Comparison of ENCODE assay signal across 10 cellular contexts in genomic region chr10:5449823-5450222, GRCh38. TPM values are rescaled to one million over a fixed set of nuclear protein-coding genes. Genes with fewer than 3 reads are reported as not detected.
DNase-seq lines count a peak whose midpoint lies in the region; ATAC-seq, FAIRE-seq and TF ChIP-seq lines count a peak whose summit lies in the region.
"Had no signal": no experiment of that assay in that cellular context is flagged by ENCODE, and none has a peak within 500 bp of the region (broad histone marks: within the 10 kb centered on the region; RNA-seq: fewer than 3 reads in every experiment).

No MANE protein-coding gene starts in this region.

- H3K79me2 ChIP-seq in GM23248 (ENCODE audit: insufficient read depth) = peaks cover 100% of the 10 kb centered on the region

- H3K4me1 ChIP-seq in GM23248 (ENCODE audit: insufficient read depth) (peaks cover 26% of the 10 kb centered on the region), right cardiac atrium (ENCODE audit: control insufficient read depth, insufficient read depth, low read length) (no peaks in the 10 kb centered on the region), sigmoid colon (peaks cover 0 to 56% (median 34%) of the 10 kb centered on the region in 4 donors)

- H3K27ac ChIP-seq in GM23248 = peak overlapping the region; percentile 74
- H3K27ac ChIP-seq in right cardiac atrium (ENCODE audit: low read length) = peak overlapping the region; percentile 54
- peak overlapping the region; percentile 79 to 84 (median 82) for H3K27ac ChIP-seq in sigmoid colon

- in situ Hi-C loops in GM23248 (cut with MboI) = no loop called here
- in situ Hi-C loops in astrocyte of the cerebellum (cut with HindIII; ENCODE audit: low sequenced_read_pairs) = loop anchor here (5.0 kb wide), 1 partner anchor 167 kb away; no protein-coding TSS in a partner anchor

- TF ChIP-seq EP300 in sigmoid colon (IDR thresholded peaks at IDR 0.05) = peak in 1 of 4 donors; percentile 59

- H3K27me3 ChIP-seq in GM23248 (replicated peaks; ENCODE audit: insufficient read depth) (no peaks in the 10 kb centered on the region), right cardiac atrium (ENCODE audit: control insufficient read depth, insufficient read depth) (no peaks in the 10 kb centered on the region), sigmoid colon (no peaks in the 10 kb centered on the region)

- H3K4me2 ChIP-seq in GM23248 (ENCODE audit: unreplicated experiment) = peak overlapping the region; percentile 96

- peak overlapping the region; percentile 90 for H3K9ac ChIP-seq in GM23248

- ATAC-seq in right cardiac atrium = peak; percentile 28 to 66
- ATAC-seq in T-helper 17 cell = no peak

- no peaks in the 10 kb centered on the region for H3K9me2 ChIP-seq in GM23248 (ENCODE audit: insufficient read depth)

- peaks cover 67% of the 10 kb centered on the region for H3F3A ChIP-seq in GM23248 (ENCODE audit: insufficient read depth)

- no peaks in the 10 kb centered on the region for H3K9me3 ChIP-seq in GM23248 (ENCODE audit: low read depth)
- no peaks in the 10 kb centered on the region for H3K9me3 ChIP-seq in right cardiac atrium (ENCODE audit: control insufficient read depth, low read length)
- no peaks in the 10 kb centered on the region for H3K9me3 ChIP-seq in sigmoid colon
- no peaks in the 10 kb centered on the region for H3K9me3 ChIP-seq in T-helper 17 cell (ENCODE audit: control insufficient read depth, low read length, poor library complexity, severe bottlenecking)

- intact Hi-C loops in right cardiac atrium (cut with DNase I) = loop anchor here in 1 of 4 donors (5.0 kb wide), 1 partner anchor 167 kb away; no protein-coding TSS in a partner anchor
- intact Hi-C loops in sigmoid colon (cut with DNase I) = loop anchor here (5.0 kb wide), 2 partner anchors 122 to 232 kb away; partner anchors contain the start of gene TASOR2

- no peaks in the 10 kb centered on the region for H4K20me1 ChIP-seq in GM23248 (ENCODE audit: insufficient read depth)

- peaks cover 13% of the 10 kb centered on the region for H3K4me1 Mint-ChIP-seq in T-helper 17 cell

- TF ChIP-seq CTCF in astrocyte of the cerebellum (IDR thresholded peaks at IDR 0.05; ENCODE audit: low read depth, low read length, missing control alignments) (peak; percentile 23), sigmoid colon (IDR thresholded peaks at IDR 0.05) (peak in 1 of 4 experiments; percentile 31)

- peak overlapping the region; percentile 79 for H3K4me3 ChIP-seq in GM23248
- peak overlapping the region; percentile 15 for H3K4me3 ChIP-seq in astrocyte of the cerebellum (ENCODE audit: low read depth, low read length)
- H3K4me3 ChIP-seq in right cardiac atrium (ENCODE audit: low read length) = peak overlapping the region; percentile 58
- H3K4me3 ChIP-seq in sigmoid colon = peak overlapping the region; percentile 53 to 63 (median 60)

- DNase-seq in GM23248 = peak; percentile 93
- DNase-seq in astrocyte of the cerebellum (ENCODE audit: low read depth) = no peak
- no peak for DNase-seq in right cardiac atrium
- no peak for DNase-seq in sigmoid colon
- no peak for DNase-seq in A172 (ENCODE audit: low spot score)
- DNase-seq in NCI-H2029 treated with DMSO at 0.1 percent for 48 hours (lab: John Stamatoyannopoulos, UW) = no peak
- DNase-seq in GM12892 (ENCODE audit: insufficient read length) = no peak
- no peak for DNase-seq in T-helper 17 cell
- DNase-seq: stimulated activated CD4-positive, alpha-beta T cell treated with anti-CD3 and anti-CD28 coated beads, Interleukin-1b, Interleukin-23, amount 100 ng/mL, for 48 hours had no signal

- 2% methylated on average over 8 of the region's 8 CpGs for WGBS in GM23248 (ENCODE audit: low coverage in 1 of 2, low lambda C conversion rate in 2 of 2, missing lambda C conversion rate in 2 of 2), 2 experiments
- WGBS in right cardiac atrium = 37% methylated on average over 8 of the region's 8 CpGs
- WGBS in sigmoid colon, 2 donors = 16 to 49% methylated on average over 8 of the region's 8 CpGs

- no peak for FAIRE-seq in GM12892 (lab: Jason Lieb, UNC)
- FAIRE-seq: GM18507 had no signal

- H2AFZ ChIP-seq in GM23248 = peak overlapping the region; percentile 4; the same call in 1 of the 2 replicates

- H3K27me3 Mint-ChIP-seq in T-helper 17 cell = no peaks in the 10 kb centered on the region

- H3K27ac Mint-ChIP-seq in T-helper 17 cell = no peak overlapping the region

- H3K4me3 Mint-ChIP-seq in T-helper 17 cell = no peak overlapping the region

- peaks cover 33% of the 10 kb centered on the region for H3K36me3 ChIP-seq in GM23248 (ENCODE audit: low read depth)
- peaks cover 7 to 26% (median 24%) of the 10 kb centered on the region in 4 donors for H3K36me3 ChIP-seq in sigmoid colon

- peaks cover 3% of the 10 kb centered on the region for H3K36me3 Mint-ChIP-seq in T-helper 17 cell (ENCODE audit: low read depth)

- TF ChIP-seq POLR2A in sigmoid colon (IDR thresholded peaks at IDR 0.05) (no peak), GM12892 (IDR thresholded peaks at IDR 0.05; ENCODE audit: low read depth, low read length) (no peak)

RNA-seq across cellular contexts. Expression of gene NET1, which starts 37.5 kb away (rescaled TPM):
- 40.2 and 42.9 TPM in 2 replicates for total RNA-seq in GM23248 (2014; rRNA removed; shearing (Covaris generic))
- 36.5 and 36.7 TPM in 2 replicates for polyA plus RNA-seq in GM23248 (2016; fragmentation: Nextera tagmentation; extraction: Ambion mirVana)
- 10 to 100 TPM; 16.2 to 26.6 (median 20.8) TPM for total RNA-seq in right cardiac atrium
- 6.7 TPM for polyA plus RNA-seq in right cardiac atrium
- 100 to 1,000 TPM; 108 to 209 (median 167) TPM for total RNA-seq in sigmoid colon
- 100 to 1,000 TPM in 2 of 3 donors, 10 to 100 TPM in 1; 75.3 to 333 (median 245) TPM for polyA plus RNA-seq in sigmoid colon
- total RNA-seq in A172 (2014; rRNA removed; shearing (Covaris generic)) = 40.8 and 52.1 TPM in 2 replicates
- 12.0 TPM for polyA plus RNA-seq in GM12892 (2012; ENCODE audit: missing spikeins)
- 10 to 100 TPM; 10.5 to 16.1 TPM for total RNA-seq in T-helper 17 cell

RNA-seq across cellular contexts. Expression of gene TUBAL3, which starts 45.2 kb away (rescaled TPM):
- not detected in 2 replicates for total RNA-seq in GM23248 (2014; rRNA removed; shearing (Covaris generic))
- polyA plus RNA-seq in GM23248 (2016; fragmentation: Nextera tagmentation; extraction: Ambion mirVana) = not detected in 2 replicates
- total RNA-seq in right cardiac atrium = 1 to 10 TPM in 3 of 4 donors, under 1 TPM in 1; 0.66 to 1.7 (median 1.0) TPM
- 0.43 TPM for polyA plus RNA-seq in right cardiac atrium
- not detected for total RNA-seq in sigmoid colon
- polyA plus RNA-seq in sigmoid colon = 10 to 100 TPM; 15.3 to 52.2 (median 40.8) TPM
- total RNA-seq in A172 (2014; rRNA removed; shearing (Covaris generic)) = not detected in 2 replicates
- polyA plus RNA-seq in GM12892 (2012; ENCODE audit: missing spikeins) = 0.15 TPM
- not detected for total RNA-seq in T-helper 17 cell

RNA-seq across cellular contexts. Expression of gene CALML5, which starts 49.5 kb away (rescaled TPM):
- not detected in 2 replicates for total RNA-seq in GM23248 (2014; rRNA removed; shearing (Covaris generic))
- polyA plus RNA-seq in GM23248 (2016; fragmentation: Nextera tagmentation; extraction: Ambion mirVana) = not detected in 2 replicates
- total RNA-seq in right cardiac atrium = not detected
- polyA plus RNA-seq in right cardiac atrium = not detected
- total RNA-seq in sigmoid colon = not detected
- polyA plus RNA-seq in sigmoid colon = not detected
- not detected in 2 replicates for total RNA-seq in A172 (2014; rRNA removed; shearing (Covaris generic))
- not detected for polyA plus RNA-seq in GM12892 (2012; ENCODE audit: missing spikeins)
- not detected for total RNA-seq in T-helper 17 cell

Comparison
In these comparisons a context has a peak if more than half of its experiments do, and no peak if none do; other contexts are left out.
1. H3K4me3 ChIP-seq: peak in every context shown above with its lines; median percentile 79 in GM23248; 60 in sigmoid colon; 58 in right cardiac atrium; 15 in astrocyte of the cerebellum.